In the genomic region with DNA sequence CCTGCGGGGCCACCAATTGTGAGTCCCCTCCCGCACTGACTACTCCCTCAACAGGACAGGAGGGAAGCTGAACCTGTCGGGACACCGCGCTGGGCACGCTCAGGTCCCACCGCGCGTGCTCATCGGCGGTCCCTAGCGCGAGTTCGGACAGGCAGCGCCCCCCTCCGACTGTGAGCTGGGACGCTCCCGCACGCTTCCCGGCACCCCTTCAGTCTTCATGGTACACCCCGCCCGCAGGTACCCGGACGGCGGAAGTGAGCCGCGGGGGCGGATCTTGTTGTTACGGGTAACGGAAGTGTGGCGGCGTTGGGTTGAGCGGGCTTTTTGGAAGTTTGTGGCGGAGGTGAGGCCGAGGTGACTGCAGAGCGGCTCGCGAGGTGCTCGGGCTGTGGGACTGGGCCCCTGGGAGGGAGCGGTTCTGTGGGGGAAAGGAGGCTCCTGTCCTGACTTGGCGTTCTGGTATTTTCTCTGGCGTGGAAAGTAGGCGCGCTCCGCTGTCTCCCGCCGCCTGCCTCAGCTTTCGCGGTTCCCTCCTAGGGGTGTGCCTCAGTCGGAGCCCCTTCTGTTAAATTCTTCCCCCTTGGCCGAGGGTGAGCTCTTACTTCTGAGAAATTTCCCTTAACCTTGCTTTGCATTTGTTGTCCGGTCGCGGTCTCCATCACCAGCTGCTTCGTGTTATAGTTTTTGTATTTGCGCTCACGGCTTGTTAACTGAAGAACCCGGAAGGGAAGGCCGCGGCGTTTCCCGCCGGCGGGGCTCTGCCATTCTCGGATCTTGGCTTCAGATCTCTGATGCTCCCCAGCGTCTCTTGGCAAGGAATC, we compare ENCODE assay signal across 8 cellular contexts. TPM values are rescaled to one million over a fixed set of nuclear protein-coding genes. Genes with fewer than 3 reads are reported as not detected.
DNase-seq lines count a peak whose midpoint lies in the region; ATAC-seq and TF ChIP-seq lines count a peak whose summit lies in the region.

A gene (plus strand): TSS at position 289 of the 821 bp plus-strand sequence. CDS start 3,669 bp downstream, outside the sequence.

- under 1% methylated on average over 22 of the region's 66 CpGs for WGBS in SK-N-SH (ENCODE audit: low lambda C conversion rate)
- under 1% methylated on average over 66 of the region's 66 CpGs for WGBS in thymus

- H3K4me1 ChIP-seq in SK-N-SH (ENCODE audit: control insufficient read depth in 1 of 2, insufficient read depth in 2 of 2, low read depth in 1 of 2, low read length in 1 of 2): peaks cover 4 to 10% of the 10 kb centered on the region in 2 experiments; a peak in 3 of 4 replicates
- H3K4me1 ChIP-seq in osteoblast (ENCODE audit: insufficient read depth, low read length): peaks cover 15% of the 10 kb centered on the region
- H3K4me1 ChIP-seq in thymus (ENCODE audit: control insufficient read depth, insufficient read depth, low read length): peaks cover 3% of the 10 kb centered on the region

- CTCF ChIA-PET in SK-N-SH (lab: Yijun Ruan, JAX): interaction anchor here (0.6 to 3.9 kb wide), 13 partner anchors 8 to 339 kb away, joined by 3 to 41 read pairs (median 3); no protein-coding TSS in a partner anchor

- H3K9me3 ChIP-seq in SK-N-SH: no peaks in the 10 kb centered on the region
- no peaks in the 10 kb centered on the region for H3K9me3 ChIP-seq in osteoblast (ENCODE audit: low read depth, low read length)
- no peaks in the 10 kb centered on the region for H3K9me3 ChIP-seq in thymus (ENCODE audit: control insufficient read depth)

- H3K9me3 Mint-ChIP-seq in activated naive CD4-positive, alpha-beta T cell treated with anti-CD3 and anti-CD28 coated beads, Interleukin-2, amount 50 U/mL, for 24 hours: no peaks in the 10 kb centered on the region

- peak within 1 kb of the TSS; percentile 84 for H3K9ac ChIP-seq in SK-N-SH

- H3K27me3 Mint-ChIP-seq in activated naive CD4-positive, alpha-beta T cell treated with anti-CD3 and anti-CD28 coated beads, Interleukin-2, amount 50 U/mL, for 24 hours: no peaks in the 10 kb centered on the region

- peaks cover 7% of the 10 kb centered on the region for H3F3A ChIP-seq in SK-N-SH (replicated peaks; ENCODE audit: insufficient read depth)

- TF ChIP-seq CTCF in GM10266 (IDR thresholded peaks at IDR 0.05; ENCODE audit: control insufficient read depth, insufficient read depth, low read depth, missing control alignments): peak; percentile 74
- peak; percentile 57 for TF ChIP-seq CTCF in SK-N-SH (IDR thresholded peaks at IDR 0.05)
- TF ChIP-seq CTCF in osteoblast (IDR thresholded peaks at IDR 0.05; ENCODE audit: extremely low read depth, low read depth, low read length): peak; percentile 51

- H3K4me3 ChIP-seq in SK-N-SH (ENCODE audit: low read depth in 2 of 2, low read length in 1 of 2): peak within 1 kb of the TSS; percentile 68 to 89
- H3K4me3 ChIP-seq in osteoblast (ENCODE audit: insufficient read depth, low read length): peak within 1 kb of the TSS; percentile 90
- peak within 1 kb of the TSS; percentile 90 for H3K4me3 ChIP-seq in thymus (ENCODE audit: low read length)

- H3K4me2 ChIP-seq in SK-N-SH: peak within 1 kb of the TSS; percentile 93
- peak within 1 kb of the TSS; percentile 84 for H3K4me2 ChIP-seq in osteoblast (ENCODE audit: insufficient read depth, low read length)

- ATAC-seq in HG02588 (IDR thresholded peaks at IDR 0.05; ENCODE audit: unreplicated experiment): peak; percentile 96

- H3K27me3 ChIP-seq in SK-N-SH (ENCODE audit: insufficient read depth) (no peaks in the 10 kb centered on the region), osteoblast (ENCODE audit: insufficient read depth, low read length) (no peaks in the 10 kb centered on the region), thymus (ENCODE audit: control insufficient read depth, insufficient read depth) (no peaks in the 10 kb centered on the region)

- H2AFZ ChIP-seq in SK-N-SH (ENCODE audit: low read depth) (peak within 1 kb of the TSS; percentile 95), osteoblast (ENCODE audit: low read length) (peak within 1 kb of the TSS; percentile 98)

- DNase-seq in GM10266 (ENCODE audit: extremely low spot score) (peak; percentile 89), NCI-H1048 (lab: John Stamatoyannopoulos, UW) (peak; percentile 88), SK-N-SH (peak; percentile 96), glomerular visceral epithelial cell (ENCODE audit: extremely low spot score) (peak; percentile 92), osteoblast (ENCODE audit: insufficient read length, low spot score, missing footprints) (peak; percentile 94)

- H3K9me2 ChIP-seq in SK-N-SH: no peaks in the 10 kb centered on the region

- H4K20me1 ChIP-seq in SK-N-SH (ENCODE audit: insufficient read depth) (no peaks in the 10 kb centered on the region), osteoblast (ENCODE audit: insufficient read depth, low read length) (no peaks in the 10 kb centered on the region)

- peak within 1 kb of the TSS; percentile 97 for H3K4me3 Mint-ChIP-seq in activated naive CD4-positive, alpha-beta T cell treated with anti-CD3 and anti-CD28 coated beads, Interleukin-2, amount 50 U/mL, for 24 hours

- peaks cover 36% of the 10 kb centered on the region for H3K4me1 Mint-ChIP-seq in activated naive CD4-positive, alpha-beta T cell treated with anti-CD3 and anti-CD28 coated beads, Interleukin-2, amount 50 U/mL, for 24 hours

- TF ChIP-seq RAD21 in SK-N-SH (IDR thresholded peaks at IDR 0.05; ENCODE audit: low read length): peak; percentile 60

- POLR2A ChIA-PET in SK-N-SH (lab: Yijun Ruan, JAX): interaction anchor here (1.0 to 1.9 kb wide), 3 partner anchors 37 to 91 kb away, joined by 3 to 5 read pairs (median 4); a partner anchor contains a TSS

- H3K36me3 ChIP-seq in SK-N-SH (replicated peaks in 1 of 2; ENCODE audit: control insufficient read depth in 1 of 2, insufficient read depth in 2 of 2, low read length in 1 of 2): peaks cover 7 to 15% of the 10 kb centered on the region in 2 experiments
- H3K36me3 ChIP-seq in osteoblast (ENCODE audit: insufficient read depth, low read length): peaks cover 4% of the 10 kb centered on the region
- no peaks in the 10 kb centered on the region for H3K36me3 ChIP-seq in thymus (ENCODE audit: control insufficient read depth, insufficient read depth)

- no peak; a peak in 1 of 4 replicates for TF ChIP-seq EP300 in SK-N-SH (IDR thresholded peaks at IDR 0.05; ENCODE audit: borderline replicate concordance in 1 of 2, low read depth in 1 of 2, low read length in 1 of 2)

- H3K27ac Mint-ChIP-seq in activated naive CD4-positive, alpha-beta T cell treated with anti-CD3 and anti-CD28 coated beads, Interleukin-2, amount 50 U/mL, for 24 hours: peak within 1 kb of the TSS; percentile 92

- H3K79me2 ChIP-seq in SK-N-SH (ENCODE audit: insufficient read depth): peaks cover 33% of the 10 kb centered on the region
- peaks cover 22% of the 10 kb centered on the region for H3K79me2 ChIP-seq in osteoblast (ENCODE audit: insufficient read depth, low read length)

- peaks cover 13% of the 10 kb centered on the region for H3K36me3 Mint-ChIP-seq in activated naive CD4-positive, alpha-beta T cell treated with anti-CD3 and anti-CD28 coated beads, Interleukin-2, amount 50 U/mL, for 24 hours

- H3K27ac ChIP-seq in SK-N-SH (ENCODE audit: low read depth in 2 of 2, low read length in 1 of 2) (peak within 1 kb of the TSS; percentile 43 to 72; a peak in 3 of 4 replicates), osteoblast (ENCODE audit: low read depth, low read length) (peak within 1 kb of the TSS; percentile 19), thymus (ENCODE audit: low read depth) (peak within 1 kb of the TSS; percentile 21)

TF ChIP-seq in SK-N-SH, 30 proteins besides CTCF, POLR2A, EP300 and RAD21:
- TF ChIP-seq SIN3A (IDR thresholded peaks at IDR 0.05; ENCODE audit: borderline replicate concordance, low read depth, low read length) (peak; percentile 99), ELF1 (IDR thresholded peaks at IDR 0.05) (peak; percentile 79), RFX5 (IDR thresholded peaks at IDR 0.05; ENCODE audit: low read length) (no peak), GABPA (IDR thresholded peaks at IDR 0.05; ENCODE audit: low read depth) (peak; percentile 92), TAF1 (IDR thresholded peaks at IDR 0.05; ENCODE audit: borderline replicate concordance, low read depth, low read length) (peak; percentile 66; the same call in 1 of the 2 replicates), TEAD4 (IDR thresholded peaks at IDR 0.05; ENCODE audit: borderline replicate concordance, insufficient read depth) (no peak), MXI1 (IDR thresholded peaks at IDR 0.05; ENCODE audit: low read depth, low read length) (peak; percentile 95; the same call in 1 of the 2 replicates), POLR2AphosphoS5 (IDR thresholded peaks at IDR 0.05; ENCODE audit: low read depth, low read length) (peak; percentile 60; the same call in 1 of the 2 replicates), YY1 (IDR thresholded peaks at IDR 0.05; ENCODE audit: low read depth) (0 out of 2 replicates have a peak, but pooled peaks have one; percentile 14), CHD2 (IDR thresholded peaks at IDR 0.05; ENCODE audit: low read length, partially characterized antibody) (peak; percentile 56), NRF1 (IDR thresholded peaks at IDR 0.05; ENCODE audit: low read depth, low read length) (peak; percentile 55), SMC3 (IDR thresholded peaks at IDR 0.05; ENCODE audit: low read depth, low read length) (peak; percentile 48)
- TF ChIP-seq, protein P1, sequence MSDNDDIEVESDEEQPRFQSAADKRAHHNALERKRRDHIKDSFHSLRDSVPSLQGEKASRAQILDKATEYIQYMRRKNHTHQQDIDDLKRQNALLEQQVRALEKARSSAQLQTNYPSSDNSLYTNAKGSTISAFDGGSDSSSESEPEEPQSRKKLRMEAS (IDR thresholded peaks at IDR 0.05; ENCODE audit: low read depth): peak; percentile 91
- TF ChIP-seq, protein P2, sequence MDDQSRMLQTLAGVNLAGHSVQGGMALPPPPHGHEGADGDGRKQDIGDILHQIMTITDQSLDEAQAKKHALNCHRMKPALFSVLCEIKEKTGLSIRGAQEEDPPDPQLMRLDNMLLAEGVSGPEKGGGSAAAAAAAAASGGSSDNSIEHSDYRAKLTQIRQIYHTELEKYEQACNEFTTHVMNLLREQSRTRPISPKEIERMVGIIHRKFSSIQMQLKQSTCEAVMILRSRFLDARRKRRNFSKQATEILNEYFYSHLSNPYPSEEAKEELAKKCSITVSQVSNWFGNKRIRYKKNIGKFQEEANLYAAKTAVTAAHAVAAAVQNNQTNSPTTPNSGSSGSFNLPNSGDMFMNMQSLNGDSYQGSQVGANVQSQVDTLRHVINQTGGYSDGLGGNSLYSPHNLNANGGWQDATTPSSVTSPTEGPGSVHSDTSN (IDR thresholded peaks at IDR 0.05): no peak

RNA-seq across cellular contexts. Expression of the gene that starts here (rescaled TPM):
- 13.2 and 15.4 TPM in 2 replicates for polyA plus RNA-seq in SK-N-SH (2012; rRNA removed)
- polyA plus RNA-seq in SK-N-SH (2012; cell fraction: cytosol; rRNA removed): 12.7 and 13.3 TPM in 2 replicates
- 18.3 and 30.3 TPM in 2 replicates for polyA plus RNA-seq in SK-N-SH (2012; cell fraction: nucleus; rRNA removed)
- 11.8 and 59.4 TPM in 2 replicates for total RNA-seq in osteoblast
- 6.8 TPM for polyA plus RNA-seq in thymus

Comparison
In these comparisons a context has a peak if more than half of its experiments do, and no peak if none do; other contexts are left out.
1. Peak in every context shown above with its lines: DNase-seq, ATAC-seq, H3K4me3 ChIP-seq and H3K27ac ChIP-seq.